In genomic region chr6:129778793-129779192, GRCh38 we compare ENCODE assay signal across 25 cellular contexts.
"Had no signal": no experiment of that assay in that cellular context is flagged by ENCODE, and none has a peak within 500 bp of the region (broad histone marks: within the 10 kb centered on the region; RNA-seq: fewer than 3 reads in every experiment).

No MANE protein-coding gene starts in this region.

- H3K36me3 ChIP-seq: colonic mucosa, esophagus muscularis mucosa, esophagus squamous epithelium, gastrocnemius medialis, gastroesophageal sphincter, heart left ventricle, heart right ventricle had no signal

- H3K4me3 Mint-ChIP-seq: dendritic cell treated with granulocyte-macrophage colony-stimulating factor and Interleukin-4, amounts not matched to agents 40 ng/mL and 50 ng/mL, for 4 days; effector memory CD8-positive, alpha-beta T cell; endodermal cell had no signal

- H3K27ac Mint-ChIP-seq: dendritic cell treated with granulocyte-macrophage colony-stimulating factor and Interleukin-4, amounts not matched to agents 40 ng/mL and 50 ng/mL, for 4 days; effector memory CD8-positive, alpha-beta T cell; endodermal cell had no signal

- H3K4me1 ChIP-seq: colonic mucosa, esophagus squamous epithelium, foreskin keratinocyte, gastrocnemius medialis, heart right ventricle had no signal

- H3K9me3 Mint-ChIP-seq: effector memory CD8-positive, alpha-beta T cell had no signal

- FAIRE-seq: endothelial cell of umbilical vein had no signal

- H3K27me3 ChIP-seq: colonic mucosa, dorsolateral prefrontal cortex, esophagus muscularis mucosa, foreskin keratinocyte, gastrocnemius medialis, gastroesophageal sphincter, heart left ventricle, heart right ventricle had no signal

- H3K4me3 ChIP-seq: colonic mucosa, coronary artery, dorsolateral prefrontal cortex, esophagus muscularis mucosa, esophagus squamous epithelium, gastrocnemius medialis, gastroesophageal sphincter, heart left ventricle, heart right ventricle had no signal

- H3K27ac ChIP-seq: colonic mucosa, coronary artery, dorsolateral prefrontal cortex, epithelial cell of prostate, esophagus muscularis mucosa, esophagus squamous epithelium, foreskin keratinocyte, gastrocnemius medialis, gastroesophageal sphincter, heart left ventricle, heart right ventricle had no signal

- H3K9me3 ChIP-seq: colonic mucosa, gastrocnemius medialis, gastroesophageal sphincter had no signal

- H3K27me3 Mint-ChIP-seq: dendritic cell treated with granulocyte-macrophage colony-stimulating factor and Interleukin-4, amounts not matched to agents 40 ng/mL and 50 ng/mL, for 4 days had no signal

- DNase-seq: colonic mucosa; cortex of kidney; dermis blood vessel endothelial cell; dorsolateral prefrontal cortex; effector CD4-positive, alpha-beta T cell; effector CD8-positive, alpha-beta T cell; effector memory CD4-positive, alpha-beta T cell; effector memory CD8-positive, alpha-beta T cell; endodermal cell; esophagus squamous epithelium; foreskin fibroblast; foreskin keratinocyte; foreskin melanocyte; gastrocnemius medialis; glutamatergic neuron; head of caudate nucleus; heart left ventricle; heart right ventricle had no signal

- ATAC-seq: effector memory CD8-positive, alpha-beta T cell; esophagus mucosa; foreskin keratinocyte; gastrocnemius medialis; gastroesophageal sphincter; heart left ventricle; heart right ventricle had no signal
